ENCODE assay signal across 14 cellular contexts in genomic region chr3:14517601-14518431, GRCh38. TPM values are rescaled to one million over a fixed set of nuclear protein-coding genes. Genes with fewer than 3 reads are reported as not detected.
A peak's percentile ranks its signal among the peaks of the same experiment; 100 is the strongest.
DNase-seq lines count a peak whose midpoint lies in the region; ATAC-seq and TF ChIP-seq lines count a peak whose summit lies in the region.
"Had no signal": no experiment of that assay in that cellular context is flagged by ENCODE, and none has a peak within 500 bp of the region (broad histone marks: within the 10 kb centered on the region; RNA-seq: fewer than 3 reads in every experiment).

No MANE protein-coding gene starts in this region.

- peak; percentile 38 for DNase-seq in activated effector memory CD4-positive, alpha-beta T cell treated with anti-CD3 and anti-CD28 coated beads, Interleukin-2, amount 50 U/mL, for 16 hours
- no peak for DNase-seq in activated effector memory CD4-positive, alpha-beta T cell treated with Interleukin-2 at 50 U/mL for 16 hours
- peak; percentile 45 for DNase-seq in endodermal cell
- DNase-seq in islet precursor cell = peak; percentile 56
- DNase-seq in gastrocnemius medialis = peak in 1 of 2 donors; percentile 7
- DNase-seq in GOT3 (lab: John Stamatoyannopoulos, UW) = no peak
- DNase-seq in AG08396 (ENCODE audit: low spot score) = no peak
- DNase-seq: 8988T, IMR-90, Kasumi-1, NCI-H2029, NCI-H510A had no signal

- H3K27ac ChIP-seq in endodermal cell (ENCODE audit: low read depth, low read length) (no peak overlapping the region), gastrocnemius medialis (peak overlapping the region in 3 of 4 donors; percentile 20 to 97 (median 92))
- H3K27ac ChIP-seq: C4-2B had no signal

- H3K4me1 ChIP-seq in endodermal cell (ENCODE audit: control insufficient read depth, insufficient read depth, low read length) = no peaks in the 10 kb centered on the region
- H3K4me1 ChIP-seq in gastrocnemius medialis = peaks cover 19 to 22% of the 10 kb centered on the region in 2 donors

- no peak overlapping the region for H3K4me3 Mint-ChIP-seq in endodermal cell

- no peaks in the 10 kb centered on the region for H3K27me3 Mint-ChIP-seq in endodermal cell (ENCODE audit: insufficient read depth)

- no peaks in the 10 kb centered on the region for H3K9me3 ChIP-seq in endodermal cell (ENCODE audit: control insufficient read depth, low read length)
- H3K9me3 ChIP-seq in gastrocnemius medialis = no peaks in the 10 kb centered on the region

- no peak for ATAC-seq in gastrocnemius medialis
- ATAC-seq in GM21528 (IDR thresholded peaks at IDR 0.05; ENCODE audit: low FRiP score, unreplicated experiment) = no peak

- TF ChIP-seq CTCF in endodermal cell (conservative IDR thresholded peaks at IDR 0.05) (no peak), gastrocnemius medialis (IDR thresholded peaks at IDR 0.05 in 4 of 5, conservative IDR thresholded peaks at IDR 0.05 in 1 of 5) (no peak)

- no peaks in the 10 kb centered on the region for H3K27me3 ChIP-seq in endodermal cell (ENCODE audit: control insufficient read depth, insufficient read depth, low read length, poor library complexity, severe bottlenecking)
- no peaks in the 10 kb centered on the region for H3K27me3 ChIP-seq in gastrocnemius medialis

- intact Hi-C loops in gastrocnemius medialis (cut with DNase I; ENCODE audit: low total_unique reads) = no loop called here

- H3K9ac ChIP-seq in endodermal cell (ENCODE audit: extremely low read depth, low read length, poor library complexity, severe bottlenecking) = no peak overlapping the region

- H3K36me3 Mint-ChIP-seq in endodermal cell (ENCODE audit: low read depth) = no peaks in the 10 kb centered on the region

- in situ Hi-C loops in gastrocnemius medialis (cut with MboI; ENCODE audit: low sequenced_read_pairs in 4 of 4) = no loop called here

- no peaks in the 10 kb centered on the region for H3K36me3 ChIP-seq in endodermal cell (ENCODE audit: control insufficient read depth, insufficient read depth, low read length)
- peaks cover 0 to 43% of the 10 kb centered on the region in 2 donors for H3K36me3 ChIP-seq in gastrocnemius medialis

- H3K27ac Mint-ChIP-seq in endodermal cell = no peak overlapping the region

- no peak for TF ChIP-seq POLR2A in gastrocnemius medialis (IDR thresholded peaks at IDR 0.05)

- no peaks in the 10 kb centered on the region for H3K4me1 Mint-ChIP-seq in endodermal cell

- WGBS in endodermal cell (ENCODE audit: insufficient coverage in 1 of 2, insufficient read length in 1 of 2), 2 experiments = 88 to 93% methylated on average over 16 to 22 of the region's 22 CpGs

- H3K4me3 ChIP-seq in endodermal cell (ENCODE audit: low read length) (no peak overlapping the region), gastrocnemius medialis (no peak overlapping the region)

- no peaks in the 10 kb centered on the region for H3K9me3 Mint-ChIP-seq in endodermal cell

RNA-seq across cellular contexts. Expression of gene GRIP2, which starts 22.3 kb away (rescaled TPM):
- total RNA-seq in endodermal cell = 1 to 10 TPM; 2.0 to 2.2 TPM
- polyA plus RNA-seq in endodermal cell (2013, experiment 1 of 2) = 1.1 TPM
- polyA plus RNA-seq in endodermal cell (2013, experiment 2 of 2) = 0.79 TPM
- total RNA-seq in gastrocnemius medialis = 10 to 100 TPM in 1 of 4 donors, 1 to 10 TPM in 3; 2.8 to 12.6 (median 4.6) TPM
- total RNA-seq: IMR-90 had no signal

Comparison
In these comparisons a context has a peak if more than half of its experiments do, and no peak if none do; other contexts are left out.
1. DNase-seq: peak in activated effector memory CD4-positive, alpha-beta T cell treated with anti-CD3 and anti-CD28 coated beads, Interleukin-2, amount 50 U/mL, for 16 hours (single experiment), endodermal cell (single experiment) and islet precursor cell (single experiment); none in activated effector memory CD4-positive, alpha-beta T cell treated with Interleukin-2 at 50 U/mL for 16 hours (single experiment), GOT3 (single experiment) and AG08396 (single experiment).